ENCODE assay signal across 11 cellular contexts in the genomic region with DNA sequence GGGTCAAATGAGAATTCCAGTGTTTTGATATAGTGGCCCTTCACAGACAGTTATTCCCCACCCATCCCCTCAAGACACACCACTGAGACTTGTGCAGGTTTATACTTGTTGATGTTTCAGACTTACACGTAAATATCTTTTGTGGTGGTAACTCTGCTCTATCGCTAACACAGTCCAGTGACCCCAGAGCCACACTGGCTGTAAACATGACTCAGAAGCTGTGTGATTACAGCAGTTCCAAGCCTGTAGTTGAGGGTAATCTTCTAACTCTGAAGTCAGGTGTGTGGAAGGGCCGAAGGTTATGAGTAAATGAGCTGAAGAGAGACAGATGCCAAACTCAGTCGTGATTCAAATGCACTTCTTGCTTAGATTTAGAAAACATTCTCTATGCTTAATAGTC. TPM values are rescaled to one million over a fixed set of nuclear protein-coding genes. Genes with fewer than 3 reads are reported as not detected.
DNase-seq lines count a peak whose midpoint lies in the region; ATAC-seq and TF ChIP-seq lines count a peak whose summit lies in the region.
"Had no signal": no experiment of that assay in that cellular context is flagged by ENCODE, and none has a peak within 500 bp of the region (broad histone marks: within the 10 kb centered on the region; RNA-seq: fewer than 3 reads in every experiment).

No MANE protein-coding gene starts in this region.

- no peak overlapping the region for H3K4ac ChIP-seq in mesenchymal stem cell (ENCODE audit: low read depth in 1 of 2, low read length in 2 of 2)

- H2AK5ac ChIP-seq in mesenchymal stem cell (ENCODE audit: low read length, severe bottlenecking), result no peak overlapping the region

- H3K36me3 Mint-ChIP-seq in CD4-positive, alpha-beta T cell (ENCODE audit: low read depth), result peaks cover 6% of the 10 kb centered on the region

- peak overlapping the region; percentile 82 for H3K27ac ChIP-seq in mesenchymal stem cell (ENCODE audit: low read length, poor library complexity, severe bottlenecking)
- no peak overlapping the region for H3K27ac ChIP-seq in CD4-positive, alpha-beta T cell (ENCODE audit: low read depth, low read length)
- H3K27ac ChIP-seq in substantia nigra (ENCODE audit: low read depth, low read length, poor library complexity, severe bottlenecking), result no peak overlapping the region
- H3K27ac ChIP-seq in lower lobe of right lung, result no peak overlapping the region
- H3K27ac ChIP-seq: SJCRH30 had no signal

- H3K79me1 ChIP-seq in mesenchymal stem cell (replicated peaks; ENCODE audit: low read length, poor library complexity, severe bottlenecking), result no peaks in the 10 kb centered on the region

- peak; percentile 62 for DNase-seq in SW480 (ENCODE audit: low spot score)
- peak; percentile 70 for DNase-seq in mesenchymal stem cell
- DNase-seq in CD4-positive, alpha-beta T cell, result no peak
- no peak for DNase-seq in substantia nigra (lab: John Stamatoyannopoulos, UW)
- no peak for DNase-seq in lower lobe of right lung
- DNase-seq: left cardiac atrium, SJCRH30 had no signal

- CTCF ChIA-PET in CD4-positive, alpha-beta T cell (lab: Charles Lee), result no interaction called here

- H3K23ac ChIP-seq in mesenchymal stem cell (ENCODE audit: low read length in 2 of 2), result no peak overlapping the region

- POLR2A ChIA-PET in CD4-positive, alpha-beta T cell (lab: Charles Lee), result no interaction called here

- no peaks in the 10 kb centered on the region for H3K27me3 ChIP-seq in mesenchymal stem cell (ENCODE audit: control insufficient read depth in 1 of 2, insufficient read depth in 1 of 2, low read length in 2 of 2)
- H3K27me3 ChIP-seq in CD4-positive, alpha-beta T cell (ENCODE audit: control insufficient read depth, insufficient read depth, low read length), result no peaks in the 10 kb centered on the region
- no peaks in the 10 kb centered on the region for H3K27me3 ChIP-seq in lower lobe of right lung (ENCODE audit: low read depth)

- H4K91ac ChIP-seq in mesenchymal stem cell (ENCODE audit: low read length), result no peak overlapping the region

- H3K18ac ChIP-seq in mesenchymal stem cell (ENCODE audit: low read depth in 1 of 2, low read length in 2 of 2), result no peak overlapping the region

- H2BK120ac ChIP-seq in mesenchymal stem cell (ENCODE audit: low read depth, low read length), result no peak overlapping the region

- no peak overlapping the region for H3K14ac ChIP-seq in mesenchymal stem cell (ENCODE audit: low read length in 2 of 2)

- H2BK15ac ChIP-seq in mesenchymal stem cell (ENCODE audit: low read depth, poor library complexity, severe bottlenecking), result no peak overlapping the region

- H2BK12ac ChIP-seq in mesenchymal stem cell (ENCODE audit: low read length in 2 of 2), result no peak overlapping the region

- H3K4me1 ChIP-seq in mesenchymal stem cell (ENCODE audit: control insufficient read depth, insufficient read depth, low read depth, low read length), result peaks cover 14% of the 10 kb centered on the region
- H3K4me1 ChIP-seq in lower lobe of right lung, result no peaks in the 10 kb centered on the region
- H3K4me1 ChIP-seq: SJCRH30 had no signal

- no peak overlapping the region for H4K8ac ChIP-seq in mesenchymal stem cell (ENCODE audit: low read length)

- H3K4me3 Mint-ChIP-seq in CD4-positive, alpha-beta T cell, result no peak overlapping the region

- H2BK5ac ChIP-seq in mesenchymal stem cell (ENCODE audit: low read depth, low read length, poor library complexity, severe bottlenecking), result no peak overlapping the region

- no peaks in the 10 kb centered on the region for H3K9me3 Mint-ChIP-seq in CD4-positive, alpha-beta T cell

- TF ChIP-seq CTCF in CD4-positive, alpha-beta T cell (IDR thresholded peaks at IDR 0.05), result no peak
- TF ChIP-seq CTCF in lower lobe of right lung (IDR thresholded peaks at IDR 0.05), result no peak

- H3K9me3 ChIP-seq in mesenchymal stem cell (ENCODE audit: control insufficient read depth, low read length), result no peaks in the 10 kb centered on the region
- no peaks in the 10 kb centered on the region for H3K9me3 ChIP-seq in CD4-positive, alpha-beta T cell (ENCODE audit: control insufficient read depth, low read length)
- H3K9me3 ChIP-seq in lower lobe of right lung, result no peaks in the 10 kb centered on the region
- H3K9me3 ChIP-seq: SJCRH30 had no signal

- no peak overlapping the region for H3K4me3 ChIP-seq in mesenchymal stem cell (ENCODE audit: insufficient read depth in 1 of 2, low read depth in 1 of 2, low read length in 2 of 2)
- H3K4me3 ChIP-seq in lower lobe of right lung, result no peak overlapping the region
- H3K4me3 ChIP-seq: SJCRH30 had no signal

- H3K4me1 Mint-ChIP-seq in CD4-positive, alpha-beta T cell (ENCODE audit: low read depth), result no peaks in the 10 kb centered on the region

- no peaks in the 10 kb centered on the region for H3K27me3 Mint-ChIP-seq in CD4-positive, alpha-beta T cell

- WGBS in mesenchymal stem cell, result 61% methylated on average over 4 of the region's 4 CpGs

- intact Hi-C loops in CD4-positive, alpha-beta T cell (cut with DNase I, micrococcal nuclease), result no loop called here
- intact Hi-C loops in lower lobe of right lung (cut with DNase I), result no loop called here

- H3K27ac Mint-ChIP-seq in CD4-positive, alpha-beta T cell, result no peak overlapping the region

- H3K9ac ChIP-seq in mesenchymal stem cell (ENCODE audit: low read length), result no peak overlapping the region

- peaks cover 8 to 9% of the 10 kb centered on the region in 2 experiments for H3K36me3 ChIP-seq in mesenchymal stem cell (ENCODE audit: control insufficient read depth in 1 of 2, insufficient read depth in 2 of 2, low read depth in 1 of 2, low read length in 2 of 2)
- H3K36me3 ChIP-seq in lower lobe of right lung, result peaks cover 11% of the 10 kb centered on the region
- H3K36me3 ChIP-seq: SJCRH30 had no signal

- no peak overlapping the region for H3K4me2 ChIP-seq in mesenchymal stem cell (ENCODE audit: low read length, poor library complexity, severe bottlenecking)

- H2AFZ ChIP-seq in mesenchymal stem cell (ENCODE audit: low read depth, low read length), result no peak overlapping the region

- ATAC-seq in GM18499 (IDR thresholded peaks at IDR 0.05; ENCODE audit: insufficient read depth, unreplicated experiment) (peak; percentile 92), HG02759 (IDR thresholded peaks at IDR 0.05; ENCODE audit: unreplicated experiment) (peak; percentile 82), GM21423 (IDR thresholded peaks at IDR 0.05; ENCODE audit: unreplicated experiment) (no peak), lower lobe of right lung (no peak)
- no peak for ATAC-seq in CD4-positive, alpha-beta T cell (ENCODE audit: poor library complexity)

RNA-seq across cellular contexts. Expression of a gene that starts 19.4 kb away (rescaled TPM):
- not detected for polyA plus RNA-seq in mesenchymal stem cell (2013, experiment 1 of 2)
- polyA plus RNA-seq in mesenchymal stem cell (2013, experiment 2 of 2), result not detected
- total RNA-seq in CD4-positive, alpha-beta T cell, result not detected
- total RNA-seq in lower lobe of right lung, result not detected
- total RNA-seq: left cardiac atrium, SJCRH30 had no signal
- polyA plus RNA-seq: adipose tissue had no signal

RNA-seq across cellular contexts. Expression of a gene that starts 28.9 kb away (rescaled TPM):
- 4.5 TPM for polyA plus RNA-seq in mesenchymal stem cell (2013, experiment 1 of 2)
- 4.1 TPM for polyA plus RNA-seq in mesenchymal stem cell (2013, experiment 2 of 2)
- total RNA-seq in CD4-positive, alpha-beta T cell, result 1 to 10 TPM; 7.9 to 9.0 TPM
- 39.5 TPM for total RNA-seq in lower lobe of right lung
- total RNA-seq: SJCRH30 had no signal

Comparison
In these comparisons a context has a peak if more than half of its experiments do, and no peak if none do; other contexts are left out.
1. ATAC-seq: peak in GM18499 (single experiment) and HG02759 (single experiment); none in CD4-positive, alpha-beta T cell (single experiment), GM21423 (single experiment) and lower lobe of right lung (0 of 2).
2. DNase-seq: peak in SW480 (single experiment) and mesenchymal stem cell (single experiment); none in CD4-positive, alpha-beta T cell (0 of 10), substantia nigra (0 of 49) and lower lobe of right lung (single experiment).